Comparison of ENCODE assay signal across 9 cellular contexts in the genomic region with DNA sequence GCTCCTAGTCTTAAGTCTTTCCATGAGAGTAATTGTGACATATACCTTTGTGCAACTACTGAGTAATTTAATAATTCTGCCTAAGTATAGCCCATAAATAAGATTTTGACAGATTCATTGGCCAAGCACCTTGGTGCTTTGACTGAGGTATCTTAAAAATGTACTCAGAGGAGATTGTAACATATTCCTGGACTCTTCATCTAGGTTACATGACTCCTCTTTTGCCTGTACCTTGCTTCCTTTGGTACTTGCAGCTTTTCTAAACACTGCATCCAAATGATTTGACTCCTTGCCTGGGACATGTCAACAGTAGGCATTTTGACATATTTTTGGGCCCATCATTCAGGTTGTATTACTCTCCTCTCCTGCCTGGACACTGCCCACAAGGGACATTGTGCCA.
"Had no signal": no experiment of that assay in that cellular context is flagged by ENCODE, and none has a peak within 500 bp of the region (broad histone marks: within the 10 kb centered on the region; RNA-seq: fewer than 3 reads in every experiment).

No MANE protein-coding gene starts in this region.

- ATAC-seq: GM23338, HCT116 had no signal

- H3K4me3 ChIP-seq: GM23248, GM23338, HAP-1 had no signal

- DNase-seq: GM23248, GOT3, H7, H9, HCEC 1CT, HFFc6 had no signal

- H3K27ac ChIP-seq: GM23248 had no signal

- H3K9me3 ChIP-seq: HAP-1 had no signal

- H3K4me1 ChIP-seq: HAP-1 had no signal

- H3K36me3 ChIP-seq: HAP-1 had no signal
